In genomic region chr1:56180806-56181205, GRCh38 we compare ENCODE assay signal across 15 cellular contexts.
A peak's percentile ranks its signal among the peaks of the same experiment; 100 is the strongest.
DNase-seq lines count a peak whose midpoint lies in the region; ATAC-seq and TF ChIP-seq lines count a peak whose summit lies in the region.
"Had no signal": no experiment of that assay in that cellular context is flagged by ENCODE, and none has a peak within 500 bp of the region (broad histone marks: within the 10 kb centered on the region; RNA-seq: fewer than 3 reads in every experiment).

No MANE protein-coding gene starts in this region.

- no peak for TF ChIP-seq EP300 in SK-N-SH (IDR thresholded peaks at IDR 0.05; ENCODE audit: borderline replicate concordance in 1 of 2, low read depth in 1 of 2, low read length in 1 of 2)

- no peaks in the 10 kb centered on the region for H3K4me1 Mint-ChIP-seq in endothelial cell (ENCODE audit: unreplicated experiment)
- H3K4me1 Mint-ChIP-seq: naive thymus-derived CD8-positive, alpha-beta T cell had no signal

- H3K27ac ChIP-seq in SK-N-SH (ENCODE audit: low read depth in 2 of 2, low read length in 1 of 2) (no peak overlapping the region), lower lobe of right lung (no peak overlapping the region), thoracic aorta (no peak overlapping the region)
- H3K27ac ChIP-seq: 22Rv1 had no signal

- no peaks in the 10 kb centered on the region for H3K36me3 Mint-ChIP-seq in endothelial cell (ENCODE audit: low read depth, unreplicated experiment)
- H3K36me3 Mint-ChIP-seq: activated naive CD8-positive, alpha-beta T cell; naive thymus-derived CD8-positive, alpha-beta T cell; WTC11 had no signal

- POLR2A ChIA-PET in SK-N-SH (lab: Yijun Ruan, JAX), result no interaction called here

- H3K36me3 ChIP-seq in SK-N-SH (replicated peaks in 1 of 2; ENCODE audit: control insufficient read depth in 1 of 2, insufficient read depth in 2 of 2, low read length in 1 of 2) (no peaks in the 10 kb centered on the region), lower lobe of right lung (no peaks in the 10 kb centered on the region), thoracic aorta (no peaks in the 10 kb centered on the region)

- no peaks in the 10 kb centered on the region for H4K20me1 ChIP-seq in SK-N-SH (ENCODE audit: insufficient read depth)

- H3K4me3 Mint-ChIP-seq in endothelial cell (ENCODE audit: unreplicated experiment), result no peak overlapping the region
- H3K4me3 Mint-ChIP-seq: activated naive CD8-positive, alpha-beta T cell; naive thymus-derived CD8-positive, alpha-beta T cell; WTC11 had no signal

- no peak for TF ChIP-seq RAD21 in SK-N-SH (IDR thresholded peaks at IDR 0.05; ENCODE audit: low read length)

- H3K9me3 ChIP-seq in SK-N-SH (no peaks in the 10 kb centered on the region), lower lobe of right lung (no peaks in the 10 kb centered on the region), thoracic aorta (no peaks in the 10 kb centered on the region)

- intact Hi-C loops in lower lobe of right lung (cut with DNase I), result no loop called here

- WGBS in SK-N-SH (ENCODE audit: low lambda C conversion rate), result 76% methylated on average over 3 of the region's 3 CpGs

- H2AFZ ChIP-seq in SK-N-SH (ENCODE audit: low read depth), result peak overlapping the region; percentile 8; the same call in 1 of the 2 replicates

- DNase-seq in SK-N-SH (no peak), dermis blood vessel endothelial cell (peak; percentile 42), lower lobe of right lung (no peak), thoracic aorta (ENCODE audit: low spot score) (no peak), T-helper 2 cell (no peak), endothelial cell (ENCODE audit: low spot score) (no peak)
- DNase-seq: COR-L47; foreskin fibroblast; naive thymus-derived CD8-positive, alpha-beta T cell; NCI-H1048 had no signal

- CTCF ChIA-PET in SK-N-SH (lab: Yijun Ruan, JAX), result interaction anchor here (1.0 kb wide), 1 partner anchor 896 kb away, joined by 3 read pairs; no protein-coding TSS in a partner anchor

- no peak overlapping the region for H3K4me3 ChIP-seq in SK-N-SH (ENCODE audit: low read depth in 2 of 2, low read length in 1 of 2)
- peak overlapping the region; percentile 17 for H3K4me3 ChIP-seq in lower lobe of right lung
- H3K4me3 ChIP-seq in thoracic aorta, result peak overlapping the region; percentile 66

- H3K27me3 Mint-ChIP-seq in endothelial cell (ENCODE audit: unreplicated experiment), result no peaks in the 10 kb centered on the region

- H3K9ac ChIP-seq in SK-N-SH, result no peak overlapping the region

- no peak for TF ChIP-seq CTCF in SK-N-SH (IDR thresholded peaks at IDR 0.05)
- TF ChIP-seq CTCF in lower lobe of right lung (IDR thresholded peaks at IDR 0.05), result no peak
- no peak for TF ChIP-seq CTCF in thoracic aorta (IDR thresholded peaks at IDR 0.05)
- no peak for TF ChIP-seq CTCF in endothelial cell (IDR thresholded peaks at IDR 0.05; ENCODE audit: unreplicated experiment)

- no peak for ATAC-seq in SK-N-SH treated with all-trans-retinoic acid at 6 μM for 48 hours
- ATAC-seq in lower lobe of right lung, result no peak
- no peak for ATAC-seq in thoracic aorta (ENCODE audit: insufficient number of reproducible peaks, low FRiP score, low read depth)
- no peak for ATAC-seq in GM19397 (IDR thresholded peaks at IDR 0.05; ENCODE audit: unreplicated experiment)
- ATAC-seq: naive thymus-derived CD8-positive, alpha-beta T cell; WTC11 had no signal

- H3K4me1 ChIP-seq in SK-N-SH (ENCODE audit: control insufficient read depth in 1 of 2, insufficient read depth in 2 of 2, low read depth in 1 of 2, low read length in 1 of 2) (peaks cover 0 to 6% of the 10 kb centered on the region in 2 experiments; a peak in 2 of 4 replicates), lower lobe of right lung (no peaks in the 10 kb centered on the region), thoracic aorta (ENCODE audit: control insufficient read depth in 1 of 2, low read depth in 2 of 2) (peaks cover 3 to 7% of the 10 kb centered on the region in 2 donors)

- no peak overlapping the region for H3K27ac Mint-ChIP-seq in endothelial cell (ENCODE audit: unreplicated experiment)
- H3K27ac Mint-ChIP-seq: activated naive CD8-positive, alpha-beta T cell; naive thymus-derived CD8-positive, alpha-beta T cell; WTC11 had no signal

- H3K4me2 ChIP-seq in SK-N-SH, result peak overlapping the region; percentile 4; the same call in 1 of the 2 replicates

- H3K79me2 ChIP-seq in SK-N-SH (ENCODE audit: insufficient read depth), result no peaks in the 10 kb centered on the region

- no peaks in the 10 kb centered on the region for H3F3A ChIP-seq in SK-N-SH (replicated peaks; ENCODE audit: insufficient read depth)

- no peaks in the 10 kb centered on the region for H3K9me3 Mint-ChIP-seq in endothelial cell (ENCODE audit: unreplicated experiment)
- H3K9me3 Mint-ChIP-seq: naive thymus-derived CD8-positive, alpha-beta T cell; WTC11 had no signal

- H3K9me2 ChIP-seq in SK-N-SH, result no peaks in the 10 kb centered on the region

- no peaks in the 10 kb centered on the region for H3K27me3 ChIP-seq in SK-N-SH (ENCODE audit: insufficient read depth)
- no peaks in the 10 kb centered on the region for H3K27me3 ChIP-seq in lower lobe of right lung (ENCODE audit: low read depth)
- no peaks in the 10 kb centered on the region for H3K27me3 ChIP-seq in thoracic aorta (replicated peaks; ENCODE audit: insufficient read depth)

TF ChIP-seq in SK-N-SH, 30 proteins besides CTCF, POLR2A, EP300 and RAD21:
- TF ChIP-seq TCF12 (IDR thresholded peaks at IDR 0.05) (no peak), PBX3 (IDR thresholded peaks at IDR 0.05) (no peak), SIN3A (IDR thresholded peaks at IDR 0.05; ENCODE audit: borderline replicate concordance, low read depth, low read length) (no peak), FOXJ3 (CRISPR knock-in tag; IDR thresholded peaks at IDR 0.05) (no peak), FOXM1 (IDR thresholded peaks at IDR 0.05; ENCODE audit: low read depth) (no peak), NFIC (IDR thresholded peaks at IDR 0.05; ENCODE audit: borderline replicate concordance) (no peak), EZH2phosphoT487 (IDR thresholded peaks at IDR 0.05; ENCODE audit: borderline replicate concordance, low read depth) (no peak)

TF ChIP-seq in SK-N-SH treated with all-trans-retinoic acid at 6 μM for 48 hours, 23 proteins besides CTCF, POLR2A, EP300 and RAD21:
- TF ChIP-seq TCF4 (CRISPR knock-in tag; IDR thresholded peaks at IDR 0.05; ENCODE audit: borderline replicate concordance), result no peak
- no peak for TF ChIP-seq POU6F1 (CRISPR knock-in tag; IDR thresholded peaks at IDR 0.05; ENCODE audit: borderline replicate concordance, low read depth)
- TF ChIP-seq CSDC2 (CRISPR knock-in tag; IDR thresholded peaks at IDR 0.05), result no peak
- TF ChIP-seq BACH2 (CRISPR knock-in tag; IDR thresholded peaks at IDR 0.05; ENCODE audit: borderline replicate concordance), result no peak
- TF ChIP-seq GLIS3 (CRISPR knock-in tag; IDR thresholded peaks at IDR 0.05), result no peak
- TF ChIP-seq ZNF565 (CRISPR knock-in tag; conservative IDR thresholded peaks at IDR 0.05; ENCODE audit: low read depth), result no peak
- TF ChIP-seq ESRRG (CRISPR knock-in tag; IDR thresholded peaks at IDR 0.05), result no peak
- TF ChIP-seq TOX (CRISPR knock-in tag; IDR thresholded peaks at IDR 0.05; ENCODE audit: borderline replicate concordance), result no peak
- TF ChIP-seq ZNF8 (CRISPR knock-in tag; IDR thresholded peaks at IDR 0.05), result no peak
- TF ChIP-seq PATZ1 (CRISPR knock-in tag; IDR thresholded peaks at IDR 0.05; ENCODE audit: borderline replicate concordance), result no peak
- no peak for TF ChIP-seq ZC3H10 (CRISPR knock-in tag; IDR thresholded peaks at IDR 0.05)
- no peak for TF ChIP-seq SNAI2 (CRISPR knock-in tag; IDR thresholded peaks at IDR 0.05)
- TF ChIP-seq OSR1 (CRISPR knock-in tag; IDR thresholded peaks at IDR 0.05), result no peak
- TF ChIP-seq ISL1 (CRISPR knock-in tag; IDR thresholded peaks at IDR 0.05), result no peak

Comparison
In these comparisons a context has a peak if more than half of its experiments do, and no peak if none do; other contexts are left out.
1. H3K4me3 ChIP-seq: peak in lower lobe of right lung (single experiment) and thoracic aorta (single experiment); none in SK-N-SH (0 of 2).